21 cellular contexts compared by ENCODE assay signal in the genomic region with DNA sequence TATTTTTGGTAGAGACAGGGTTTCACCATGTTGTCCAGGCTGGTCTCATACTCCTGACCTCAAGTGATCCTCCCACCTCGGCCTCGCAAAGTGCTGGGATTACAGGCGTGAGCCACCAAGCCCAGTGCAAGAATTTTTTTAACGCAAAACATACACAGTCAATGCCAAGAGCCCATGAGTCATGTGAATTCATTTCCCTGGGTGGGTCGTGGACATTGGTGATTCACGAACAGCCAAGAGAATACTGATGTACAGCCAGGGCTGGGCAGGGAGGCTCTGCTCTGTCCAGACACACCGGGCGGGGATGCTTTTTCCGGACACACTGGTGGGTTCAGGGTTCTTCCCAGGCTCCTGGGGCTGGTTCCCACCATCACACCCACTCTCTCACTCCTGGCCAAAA. TPM values are rescaled to one million over a fixed set of nuclear protein-coding genes. Genes with fewer than 3 reads are reported as not detected.
DNase-seq lines count a peak whose midpoint lies in the region; ATAC-seq and TF ChIP-seq lines count a peak whose summit lies in the region.
"Had no signal": no experiment of that assay in that cellular context is flagged by ENCODE, and none has a peak within 500 bp of the region (broad histone marks: within the 10 kb centered on the region; RNA-seq: fewer than 3 reads in every experiment).

No MANE protein-coding gene starts in this region.

- DNase-seq in Right ventricle myocardium inferior (ENCODE audit: missing footprints) (peak; percentile 15), cardiac septum (ENCODE audit: low spot score) (no peak), brain microvascular endothelial cell (peak; percentile 64), foreskin keratinocyte (peak; percentile 31 to 69), PC-9 (no peak), DMS53 (lab: John Stamatoyannopoulos, UW) (no peak)
- DNase-seq in effector CD8-positive, alpha-beta T cell (lab: John Stamatoyannopoulos, UW): no peak
- DNase-seq: activated effector memory CD4-positive, alpha-beta T cell treated with Interleukin-2 at 50 U/mL for 16 hours; GDM1; left ventricle myocardium superior; naive B cell; NCI-H446; stimulated activated CD4-positive, alpha-beta T cell treated with anti-CD3 and anti-CD28 coated beads, Interleukin-2, amount 100 ng/mL, for 24 hours; stimulated activated CD8-positive, alpha-beta memory T cell treated with anti-CD3 and anti-CD28 coated beads, Interleukin-4, amount 100 ng/mL, for 48 hours; transverse colon had no signal

- peaks cover 10% of the 10 kb centered on the region for H3K9me3 ChIP-seq in PC-9 (ENCODE audit: insufficient read depth, low read depth)

- no peaks in the 10 kb centered on the region for H3K79me2 ChIP-seq in PC-9 (ENCODE audit: low read depth)

- no peak overlapping the region for H3K27ac ChIP-seq in brain microvascular endothelial cell
- H3K27ac ChIP-seq in foreskin keratinocyte: no peak overlapping the region
- H3K27ac ChIP-seq in PC-9: no peak overlapping the region
- H3K27ac ChIP-seq: ascending aorta, transverse colon had no signal

- no TSS peak for BruUV-seq in PC-9 (replicated peaks; lab: Mats Ljungman, UMichigan)

- TF ChIP-seq CTCF in brain microvascular endothelial cell (IDR thresholded peaks at IDR 0.05; ENCODE audit: low read depth, low read length, missing control alignments) (no peak), foreskin keratinocyte (conservative IDR thresholded peaks at IDR 0.05) (no peak), PC-9 (conservative IDR thresholded peaks at IDR 0.05) (no peak)

- no peaks in the 10 kb centered on the region for H4K20me1 ChIP-seq in PC-9 (ENCODE audit: insufficient read depth)

- H3K9me2 ChIP-seq in PC-9 (ENCODE audit: insufficient read depth): no peaks in the 10 kb centered on the region

- H3K36me3 ChIP-seq in brain microvascular endothelial cell (replicated peaks): no peaks in the 10 kb centered on the region
- H3K36me3 ChIP-seq in PC-9 (ENCODE audit: low read depth): no peaks in the 10 kb centered on the region
- H3K36me3 ChIP-seq: ascending aorta, transverse colon had no signal

- no peak overlapping the region for H3K4me2 ChIP-seq in PC-9

- intact Hi-C loops in Right ventricle myocardium inferior (cut with DNase I) (no loop called here), cardiac septum (cut with DNase I) (no loop called here), PC-9 (cut with micrococcal nuclease; ENCODE audit: unreplicated experiment) (no loop called here)

- no peaks in the 10 kb centered on the region for H3F3A ChIP-seq in PC-9 (ENCODE audit: insufficient read depth, low read depth)

- no peak for ATAC-seq in Right ventricle myocardium inferior
- ATAC-seq in foreskin keratinocyte: peak; percentile 68
- no peak for ATAC-seq in GM21381 (IDR thresholded peaks at IDR 0.05; ENCODE audit: unreplicated experiment)
- ATAC-seq: left ventricle myocardium superior, WTC11 had no signal

- CTCF ChIA-PET in PC-9 (lab: Charles Lee): interaction anchor here (0.6 kb wide), 1 partner anchor 141 kb away, joined by 5 read pairs; no protein-coding TSS in a partner anchor

- H3K27me3 ChIP-seq in brain microvascular endothelial cell (replicated peaks) (no peaks in the 10 kb centered on the region), foreskin keratinocyte (peaks cover 9% of the 10 kb centered on the region), PC-9 (ENCODE audit: insufficient read depth, low read depth) (peaks cover 59% of the 10 kb centered on the region)
- H3K27me3 ChIP-seq: ascending aorta, transverse colon had no signal

- H3K4me1 ChIP-seq in foreskin keratinocyte: no peaks in the 10 kb centered on the region
- H3K4me1 ChIP-seq in PC-9 (replicated peaks; ENCODE audit: insufficient read depth): no peaks in the 10 kb centered on the region
- H3K4me1 ChIP-seq: ascending aorta, transverse colon had no signal

- H3K4me3 ChIP-seq in brain microvascular endothelial cell (ENCODE audit: low read depth, low read length): no peak overlapping the region
- no peak overlapping the region for H3K4me3 ChIP-seq in PC-9
- H3K4me3 ChIP-seq: ascending aorta, transverse colon had no signal

- no peak overlapping the region for H2AFZ ChIP-seq in PC-9

- in situ Hi-C loops in brain microvascular endothelial cell (cut with HindIII; ENCODE audit: low pct_ligation_motif_present, low sequenced_read_pairs): no loop called here

- POLR2A ChIA-PET in PC-9 (lab: Charles Lee; ENCODE audit: unreplicated experiment): no interaction called here

RNA-seq across cellular contexts. Expression of gene SLC38A8, which starts 17.7 kb away (rescaled TPM):
- total RNA-seq in Right ventricle myocardium inferior (3.1 TPM), cardiac septum (not detected), foreskin keratinocyte (not detected in 2 replicates), PC-9 (2021) (not detected in 2 replicates)
- polyA plus RNA-seq in foreskin keratinocyte: not detected in 2 replicates
- total RNA-seq: activated CD8-positive, alpha-beta memory T cell treated with anti-CD3 and anti-CD28 coated beads for 36 hours; ascending aorta; renal cortical epithelial cell; transverse colon; WTC11 had no signal
- polyA plus RNA-seq: IgD-negative memory B cell had no signal

RNA-seq across cellular contexts. Expression of gene NECAB2, which starts 56.8 kb away (rescaled TPM):
- 1.8 TPM for total RNA-seq in Right ventricle myocardium inferior
- total RNA-seq in cardiac septum: 2.5 TPM
- total RNA-seq in foreskin keratinocyte: not detected in 2 replicates
- polyA plus RNA-seq in foreskin keratinocyte: not detected in 2 replicates
- total RNA-seq in PC-9 (2021): 0.74 and 1.3 TPM in 2 replicates
- total RNA-seq: activated CD8-positive, alpha-beta memory T cell treated with anti-CD3 and anti-CD28 coated beads for 36 hours; ascending aorta; renal cortical epithelial cell had no signal
- polyA plus RNA-seq: IgD-negative memory B cell had no signal

Comparison
In these comparisons a context has a peak if more than half of its experiments do, and no peak if none do; other contexts are left out.
1. DNase-seq: peak in Right ventricle myocardium inferior (single experiment), brain microvascular endothelial cell (single experiment) and foreskin keratinocyte (2 of 2); none in cardiac septum (single experiment), PC-9 (0 of 2), effector CD8-positive, alpha-beta T cell (single experiment) and DMS53 (single experiment).